Comparison of ENCODE assay signal across 29 cellular contexts in the genomic region with DNA sequence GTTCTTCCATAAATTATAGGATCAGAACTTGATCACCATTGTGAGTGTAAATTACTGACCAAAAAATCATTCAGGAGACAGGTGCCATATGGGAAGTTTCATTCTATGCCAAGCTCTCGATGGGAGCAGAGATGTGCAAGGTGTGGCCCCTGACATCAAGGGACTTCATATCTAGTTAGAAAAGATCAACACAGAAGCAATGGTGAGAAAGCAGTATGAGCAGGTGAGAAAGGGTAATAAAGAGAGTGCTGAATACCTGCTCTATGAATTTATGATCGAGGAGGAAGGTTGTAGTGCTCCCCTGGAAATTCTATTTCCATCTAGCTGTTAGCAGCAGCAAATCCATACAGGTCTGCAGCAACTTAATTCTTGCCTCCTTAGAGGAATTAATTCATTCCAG.
"Had no signal": no experiment of that assay in that cellular context is flagged by ENCODE, and none has a peak within 500 bp of the region (broad histone marks: within the 10 kb centered on the region; RNA-seq: fewer than 3 reads in every experiment).

No MANE protein-coding gene starts in this region.

- H3K4me1 ChIP-seq: neural progenitor cell, parathyroid adenoma, psoas muscle, spleen, vagina had no signal

- H3K9me3 ChIP-seq: ovary, psoas muscle, right lobe of liver, sigmoid colon, spleen, suprapubic skin, testis, tibial artery, upper lobe of left lung, vagina had no signal

- DNase-seq: naive thymus-derived CD8-positive, alpha-beta T cell; occipital lobe; ovary; posterior cingulate gyrus; psoas muscle; right cardiac atrium; right lobe of liver; sigmoid colon; spleen; stimulated activated CD4-positive, alpha-beta T cell treated with anti-CD3 and anti-CD28 coated beads, Interleukin-12 subunit alpha, Interleukin-12 subunit beta, amount 100 ng/mL, for 4 hours; stimulated activated CD4-positive, alpha-beta T cell treated with anti-CD3 and anti-CD28 coated beads, Interleukin-1b, Interleukin-23, amount 100 ng/mL, for 48 hours; stimulated activated CD4-positive, alpha-beta T cell treated with anti-CD3 and anti-CD28 coated beads, Interleukin-4, amount 100 ng/mL, for 1 hour; stimulated activated CD4-positive, alpha-beta T cell treated with anti-CD3 and anti-CD28 coated beads, Interleukin-4, amount 100 ng/mL, for 4 hours; stimulated activated CD8-positive, alpha-beta memory T cell treated with anti-CD3 and anti-CD28 coated beads, Interleukin-4, amount 100 ng/mL, for 48 hours; stimulated activated naive CD4-positive, alpha-beta T cell; stimulated activated naive CD8-positive, alpha-beta T cell treated with anti-CD3 and anti-CD28 coated beads, Interleukin-15, amount 100 ng/mL, for 72 hours; stimulated activated naive CD8-positive, alpha-beta T cell treated with anti-CD3 and anti-CD28 coated beads, Interleukin-15, Interleukin-2, amounts not matched to agents 100 U/mL and 50 U/mL, for 24 hours; substantia nigra; testis; tibial artery; trophoblast cell; upper lobe of left lung had no signal

- FAIRE-seq: urothelium cell line had no signal

- H3K27ac ChIP-seq: neural progenitor cell, ovary, parathyroid adenoma, psoas muscle, right lobe of liver, sigmoid colon, suprapubic skin, testis, tibial artery had no signal

- H3K4me3 ChIP-seq: neural progenitor cell, ovary, psoas muscle, right lobe of liver, sigmoid colon, smooth muscle cell, spleen, suprapubic skin, testis, tibial artery, upper lobe of left lung, vagina had no signal

- H3K27me3 ChIP-seq: neural progenitor cell, ovary, right lobe of liver, sigmoid colon, spleen, suprapubic skin, testis, tibial artery, upper lobe of left lung, vagina had no signal

- H3K9ac ChIP-seq: neural progenitor cell, parathyroid adenoma had no signal

- ATAC-seq: naive thymus-derived CD8-positive, alpha-beta T cell; natural killer cell treated with Interleukin-12 subunit alpha and Interleukin-12 subunit beta and Interleukin-15 and Interleukin-18, amount 100 ng/mL, for 72 hours; psoas muscle; right lobe of liver; stimulated activated naive CD8-positive, alpha-beta T cell treated with anti-CD3 and anti-CD28 coated beads, Interleukin-15, amount 100 ng/mL, for 72 hours; stimulated activated naive CD8-positive, alpha-beta T cell treated with anti-CD3 and anti-CD28 coated beads, Interleukin-15, Interleukin-2, amounts not matched to agents 100 U/mL and 50 U/mL, for 24 hours had no signal

- H3K36me3 ChIP-seq: neural progenitor cell, ovary, right lobe of liver, sigmoid colon, spleen, suprapubic skin, tibial artery, upper lobe of left lung, vagina had no signal
